17 cellular contexts compared by ENCODE assay signal in genomic region chr20:5774438-5774837, GRCh38.
"Had no signal": no experiment of that assay in that cellular context is flagged by ENCODE, and none has a peak within 500 bp of the region (broad histone marks: within the 10 kb centered on the region; RNA-seq: fewer than 3 reads in every experiment).

No MANE protein-coding gene starts in this region.

- ATAC-seq: left lobe of liver had no signal

- H3K27me3 Mint-ChIP-seq: activated naive CD8-positive, alpha-beta T cell had no signal

- H3K4me3 ChIP-seq: lung, stomach, vagina had no signal

- H3K4me3 Mint-ChIP-seq: activated naive CD8-positive, alpha-beta T cell; mesothelial cell of epicardium; nephron; T-helper 2 cell treated with Interferon-gamma antibody and Interleukin-4, amounts not matched to agents 5 μg/mL and 100 μg/mL, for 36 hours had no signal

- H3K27ac ChIP-seq: stomach, vagina had no signal

- H3K9me3 ChIP-seq: stomach, vagina had no signal

- H3K27ac Mint-ChIP-seq: activated naive CD8-positive, alpha-beta T cell; mesothelial cell of epicardium; nephron; T-helper 2 cell treated with Interferon-gamma antibody and Interleukin-4, amounts not matched to agents 5 μg/mL and 100 μg/mL, for 36 hours had no signal

- DNase-seq: activated CD4-positive, alpha-beta T cell treated with anti-CD3 and anti-CD28 coated beads, Interleukin-2, amount 50 U/mL, for 1 hour; activated CD8-positive, alpha-beta memory T cell treated with anti-CD3 and anti-CD28 coated beads for 24 hours; activated gamma-delta T cell; effector CD4-positive, alpha-beta T cell; head of caudate nucleus; kidney; occipital lobe; posterior cingulate gyrus; stomach; trophoblast cell had no signal

- H3K4me1 ChIP-seq: vagina had no signal

- H3K27me3 ChIP-seq: stomach, vagina had no signal

- H3K4me1 Mint-ChIP-seq: nephron had no signal

- H3K9me3 Mint-ChIP-seq: mesothelial cell of epicardium; nephron; T-helper 2 cell treated with Interferon-gamma antibody and Interleukin-4, amounts not matched to agents 5 μg/mL and 100 μg/mL, for 36 hours had no signal
